Comparison of ENCODE assay signal across 19 cellular contexts in the genomic region with DNA sequence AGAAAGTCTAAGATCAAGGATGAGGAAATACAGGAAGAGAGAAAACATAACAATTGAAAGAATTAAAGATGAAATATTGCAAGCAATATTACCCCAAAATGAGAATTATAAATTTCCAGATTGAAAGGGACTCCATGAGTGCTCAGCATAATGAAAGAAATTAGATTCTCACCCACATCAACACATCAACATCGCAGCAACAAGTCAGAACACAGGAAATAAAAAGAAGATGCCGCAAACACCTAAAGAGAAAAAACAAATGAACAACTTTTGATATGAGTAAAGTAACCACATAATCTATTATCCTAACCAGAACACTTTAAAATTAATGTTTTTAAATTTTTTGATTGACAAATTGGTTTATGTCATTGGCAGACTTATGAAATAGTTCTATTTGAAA.
DNase-seq lines count a peak whose midpoint lies in the region; ATAC-seq lines count a peak whose summit lies in the region.
"Had no signal": no experiment of that assay in that cellular context is flagged by ENCODE, and none has a peak within 500 bp of the region (broad histone marks: within the 10 kb centered on the region; RNA-seq: fewer than 3 reads in every experiment).

No MANE protein-coding gene starts in this region.

- no peaks in the 10 kb centered on the region for H3K27me3 Mint-ChIP-seq in activated naive CD4-positive, alpha-beta T cell treated with anti-CD3 and anti-CD28 coated beads, Interleukin-2, amount 50 U/mL, for 24 hours
- no peaks in the 10 kb centered on the region for H3K27me3 Mint-ChIP-seq in activated CD8-positive, alpha-beta T cell treated with anti-CD3 and anti-CD28 coated beads, Interleukin-2, amount 10 ng/mL, durations not matched to agents 7 days and 5 days (ENCODE audit: low read depth)
- no peaks in the 10 kb centered on the region for H3K27me3 Mint-ChIP-seq in naive thymus-derived CD4-positive, alpha-beta T cell

- ATAC-seq in activated CD8-positive, alpha-beta T cell treated with anti-CD3 and anti-CD28 coated beads, Interleukin-2, amount 10 ng/mL, durations not matched to agents 7 days and 5 days, result no peak
- ATAC-seq in naive thymus-derived CD4-positive, alpha-beta T cell, result peak; percentile 63
- ATAC-seq in GM19452 (IDR thresholded peaks at IDR 0.05; ENCODE audit: unreplicated experiment), result no peak

- H3K4me3 ChIP-seq in naive thymus-derived CD4-positive, alpha-beta T cell (ENCODE audit: low read length), result no peak overlapping the region

- intact Hi-C loops in naive thymus-derived CD4-positive, alpha-beta T cell (cut with micrococcal nuclease), result no loop called here

- H3K4me1 Mint-ChIP-seq in activated naive CD4-positive, alpha-beta T cell treated with anti-CD3 and anti-CD28 coated beads, Interleukin-2, amount 50 U/mL, for 24 hours, result peaks cover 19% of the 10 kb centered on the region
- peaks cover 16% of the 10 kb centered on the region for H3K4me1 Mint-ChIP-seq in activated CD8-positive, alpha-beta T cell treated with anti-CD3 and anti-CD28 coated beads, Interleukin-2, amount 10 ng/mL, durations not matched to agents 7 days and 5 days (ENCODE audit: low read depth)
- peaks cover 0 to 11% (median 4%) of the 10 kb centered on the region in 7 donors for H3K4me1 Mint-ChIP-seq in naive thymus-derived CD4-positive, alpha-beta T cell
- H3K4me1 Mint-ChIP-seq: H9 had no signal

- H3K4me1 ChIP-seq in naive thymus-derived CD4-positive, alpha-beta T cell (ENCODE audit: control insufficient read depth in 2 of 2, insufficient read depth in 2 of 2, low read length in 2 of 2), result peaks cover 0 to 30% of the 10 kb centered on the region in 2 donors
- H3K4me1 ChIP-seq: Caco-2 had no signal

- POLR2A ChIA-PET in activated CD8-positive, alpha-beta T cell treated with anti-CD3 and anti-CD28 coated beads, Interleukin-2, amount 10 ng/mL, durations not matched to agents 7 days and 5 days (lab: Charles Lee), result no interaction called here
- POLR2A ChIA-PET in naive thymus-derived CD4-positive, alpha-beta T cell (lab: Charles Lee), result no interaction called here

- H3K36me3 Mint-ChIP-seq in activated naive CD4-positive, alpha-beta T cell treated with anti-CD3 and anti-CD28 coated beads, Interleukin-2, amount 50 U/mL, for 24 hours, result peaks cover 4% of the 10 kb centered on the region
- peaks cover 14% of the 10 kb centered on the region for H3K36me3 Mint-ChIP-seq in activated CD8-positive, alpha-beta T cell treated with anti-CD3 and anti-CD28 coated beads, Interleukin-2, amount 10 ng/mL, durations not matched to agents 7 days and 5 days (ENCODE audit: low read depth)
- H3K36me3 Mint-ChIP-seq in naive thymus-derived CD4-positive, alpha-beta T cell, result peaks cover 0 to 14% (median 7%) of the 10 kb centered on the region in 5 donors

- H3K27ac ChIP-seq in naive thymus-derived CD4-positive, alpha-beta T cell (ENCODE audit: low read depth, low read length), result no peak overlapping the region
- H3K27ac ChIP-seq: C4-2B had no signal

- no peak for DNase-seq in activated naive CD4-positive, alpha-beta T cell treated with Interleukin-2 at 50 U/mL for 16 hours
- DNase-seq in activated CD8-positive, alpha-beta T cell treated with anti-CD3 and anti-CD28 coated beads, Interleukin-2, amount 10 ng/mL, durations not matched to agents 7 days and 5 days, result no peak
- no peak for DNase-seq in naive thymus-derived CD4-positive, alpha-beta T cell
- no peak for DNase-seq in stimulated activated naive CD4-positive, alpha-beta T cell (lab: John Stamatoyannopoulos, UW)
- no peak for DNase-seq in kidney glomerular epithelial cell (lab: John Stamatoyannopoulos, UW)
- DNase-seq: ACHN, AML-193, Caco-2, H9, KG1, MV-4-11, NCI-H187, NCI-H2227 treated with DMSO at 0.1 percent for 48 hours, NCI-H510A treated with DMSO at 0.1 percent for 48 hours, NCI-H774, SHP77 had no signal

- CTCF ChIA-PET in activated CD8-positive, alpha-beta T cell treated with anti-CD3 and anti-CD28 coated beads, Interleukin-2, amount 10 ng/mL, durations not matched to agents 7 days and 5 days (lab: Charles Lee), result no interaction called here
- CTCF ChIA-PET in naive thymus-derived CD4-positive, alpha-beta T cell (lab: Charles Lee), result no interaction called here

- no peaks in the 10 kb centered on the region for H3K9me3 ChIP-seq in naive thymus-derived CD4-positive, alpha-beta T cell (ENCODE audit: control insufficient read depth in 2 of 3, low read length in 3 of 3)
- H3K9me3 ChIP-seq: Caco-2 had no signal

- no peak overlapping the region for H3K27ac Mint-ChIP-seq in activated naive CD4-positive, alpha-beta T cell treated with anti-CD3 and anti-CD28 coated beads, Interleukin-2, amount 50 U/mL, for 24 hours
- peak overlapping the region; percentile 0 for H3K27ac Mint-ChIP-seq in activated CD8-positive, alpha-beta T cell treated with anti-CD3 and anti-CD28 coated beads, Interleukin-2, amount 10 ng/mL, durations not matched to agents 7 days and 5 days
- no peak overlapping the region for H3K27ac Mint-ChIP-seq in naive thymus-derived CD4-positive, alpha-beta T cell
- H3K27ac Mint-ChIP-seq: H9 had no signal

- H3K4me3 Mint-ChIP-seq in activated naive CD4-positive, alpha-beta T cell treated with anti-CD3 and anti-CD28 coated beads, Interleukin-2, amount 50 U/mL, for 24 hours, result peak overlapping the region; percentile 31
- no peak overlapping the region for H3K4me3 Mint-ChIP-seq in activated CD8-positive, alpha-beta T cell treated with anti-CD3 and anti-CD28 coated beads, Interleukin-2, amount 10 ng/mL, durations not matched to agents 7 days and 5 days
- peak overlapping the region in 1 of 10 donors; percentile 6 for H3K4me3 Mint-ChIP-seq in naive thymus-derived CD4-positive, alpha-beta T cell
- H3K4me3 Mint-ChIP-seq: H9 had no signal

- H3K9me3 Mint-ChIP-seq in activated naive CD4-positive, alpha-beta T cell treated with anti-CD3 and anti-CD28 coated beads, Interleukin-2, amount 50 U/mL, for 24 hours, result no peaks in the 10 kb centered on the region
- H3K9me3 Mint-ChIP-seq in activated CD8-positive, alpha-beta T cell treated with anti-CD3 and anti-CD28 coated beads, Interleukin-2, amount 10 ng/mL, durations not matched to agents 7 days and 5 days (ENCODE audit: insufficient read depth), result peaks cover 14% of the 10 kb centered on the region
- H3K9me3 Mint-ChIP-seq in naive thymus-derived CD4-positive, alpha-beta T cell, result peaks cover 0 to 19% (median 4%) of the 10 kb centered on the region in 11 donors

- H3K27me3 ChIP-seq in naive thymus-derived CD4-positive, alpha-beta T cell (ENCODE audit: control insufficient read depth in 2 of 2, insufficient read depth in 2 of 2, low read length in 2 of 2), result no peaks in the 10 kb centered on the region

- no peaks in the 10 kb centered on the region for H3K36me3 ChIP-seq in naive thymus-derived CD4-positive, alpha-beta T cell (ENCODE audit: control insufficient read depth in 2 of 3, insufficient read depth in 3 of 3, low read length in 3 of 3)
